ENCODE assay signal across 1 cellular context in the genomic region with DNA sequence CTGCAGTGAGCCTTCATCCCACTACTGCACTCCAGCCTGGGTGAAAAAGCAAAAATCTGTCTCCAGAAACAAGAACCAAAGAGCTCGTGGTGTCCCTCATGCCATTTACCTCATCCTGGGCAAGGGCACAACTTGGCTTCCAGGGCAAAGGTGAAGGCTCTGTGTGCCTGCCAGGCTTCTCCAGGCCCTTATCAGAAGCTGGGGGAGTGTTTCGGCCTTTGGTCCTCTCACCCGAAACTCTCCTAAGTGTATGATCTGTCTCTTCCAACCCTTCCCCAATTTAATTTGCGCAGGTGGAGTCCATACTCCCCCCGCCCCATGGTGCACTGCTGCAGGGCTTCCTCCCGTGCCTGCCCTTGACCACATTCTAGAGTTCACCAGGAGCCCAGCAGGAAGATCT.
TF ChIP-seq lines count a peak whose summit lies in the region.

No MANE protein-coding gene starts in this region.

TF ChIP-seq in SK-N-SH treated with all-trans-retinoic acid at 6 μM for 48 hours, 23 proteins besides CTCF, POLR2A, EP300 and RAD21 (continued from another document):
- TF ChIP-seq, protein P1, sequence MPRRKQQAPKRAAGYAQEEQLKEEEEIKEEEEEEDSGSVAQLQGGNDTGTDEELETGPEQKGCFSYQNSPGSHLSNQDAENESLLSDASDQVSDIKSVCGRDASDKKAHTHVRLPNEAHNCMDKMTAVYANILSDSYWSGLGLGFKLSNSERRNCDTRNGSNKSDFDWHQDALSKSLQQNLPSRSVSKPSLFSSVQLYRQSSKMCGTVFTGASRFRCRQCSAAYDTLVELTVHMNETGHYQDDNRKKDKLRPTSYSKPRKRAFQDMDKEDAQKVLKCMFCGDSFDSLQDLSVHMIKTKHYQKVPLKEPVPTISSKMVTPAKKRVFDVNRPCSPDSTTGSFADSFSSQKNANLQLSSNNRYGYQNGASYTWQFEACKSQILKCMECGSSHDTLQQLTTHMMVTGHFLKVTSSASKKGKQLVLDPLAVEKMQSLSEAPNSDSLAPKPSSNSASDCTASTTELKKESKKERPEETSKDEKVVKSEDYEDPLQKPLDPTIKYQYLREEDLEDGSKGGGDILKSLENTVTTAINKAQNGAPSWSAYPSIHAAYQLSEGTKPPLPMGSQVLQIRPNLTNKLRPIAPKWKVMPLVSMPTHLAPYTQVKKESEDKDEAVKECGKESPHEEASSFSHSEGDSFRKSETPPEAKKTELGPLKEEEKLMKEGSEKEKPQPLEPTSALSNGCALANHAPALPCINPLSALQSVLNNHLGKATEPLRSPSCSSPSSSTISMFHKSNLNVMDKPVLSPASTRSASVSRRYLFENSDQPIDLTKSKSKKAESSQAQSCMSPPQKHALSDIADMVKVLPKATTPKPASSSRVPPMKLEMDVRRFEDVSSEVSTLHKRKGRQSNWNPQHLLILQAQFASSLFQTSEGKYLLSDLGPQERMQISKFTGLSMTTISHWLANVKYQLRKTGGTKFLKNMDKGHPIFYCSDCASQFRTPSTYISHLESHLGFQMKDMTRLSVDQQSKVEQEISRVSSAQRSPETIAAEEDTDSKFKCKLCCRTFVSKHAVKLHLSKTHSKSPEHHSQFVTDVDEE (CRISPR knock-in tag; IDR thresholded peaks at IDR 0.05), result no peak
- TF ChIP-seq ZFP3 (CRISPR knock-in tag; IDR thresholded peaks at IDR 0.05) (no peak), ISL1 (CRISPR knock-in tag; IDR thresholded peaks at IDR 0.05) (no peak), ZNF8 (CRISPR knock-in tag; IDR thresholded peaks at IDR 0.05) (no peak), PPARA (CRISPR knock-in tag; IDR thresholded peaks at IDR 0.05; ENCODE audit: borderline replicate concordance) (no peak), ARNTL (CRISPR knock-in tag; IDR thresholded peaks at IDR 0.05; ENCODE audit: borderline replicate concordance, low read depth) (no peak)
- TF ChIP-seq, protein P2, sequence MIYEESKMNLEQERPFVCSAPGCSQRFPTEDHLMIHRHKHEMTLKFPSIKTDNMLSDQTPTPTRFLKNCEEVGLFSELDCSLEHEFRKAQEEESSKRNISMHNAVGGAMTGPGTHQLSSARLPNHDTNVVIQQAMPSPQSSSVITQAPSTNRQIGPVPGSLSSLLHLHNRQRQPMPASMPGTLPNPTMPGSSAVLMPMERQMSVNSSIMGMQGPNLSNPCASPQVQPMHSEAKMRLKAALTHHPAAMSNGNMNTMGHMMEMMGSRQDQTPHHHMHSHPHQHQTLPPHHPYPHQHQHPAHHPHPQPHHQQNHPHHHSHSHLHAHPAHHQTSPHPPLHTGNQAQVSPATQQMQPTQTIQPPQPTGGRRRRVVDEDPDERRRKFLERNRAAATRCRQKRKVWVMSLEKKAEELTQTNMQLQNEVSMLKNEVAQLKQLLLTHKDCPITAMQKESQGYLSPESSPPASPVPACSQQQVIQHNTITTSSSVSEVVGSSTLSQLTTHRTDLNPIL (CRISPR knock-in tag; IDR thresholded peaks at IDR 0.05; ENCODE audit: low read depth), result no peak
